Comparison of ENCODE assay signal across 1 cellular context in genomic region chr17:82461827-82462524, GRCh38.
TF ChIP-seq lines count a peak whose summit lies in the region.

No MANE protein-coding gene starts in this region.

TF ChIP-seq in K562, 482 proteins besides CTCF, POLR2A, EP300 and RAD21 (continued from another document and continues in another):
- peak; percentile 69 to 90 for TF ChIP-seq AFF1 (IDR thresholded peaks at IDR 0.05; ENCODE audit: low read depth in 1 of 2, partially characterized antibody in 2 of 2)
- TF ChIP-seq SMAD1 (IDR thresholded peaks at IDR 0.05; ENCODE audit: low read depth, low read length, partially characterized antibody): peak; percentile 96
- TF ChIP-seq KDM4B (IDR thresholded peaks at IDR 0.05; ENCODE audit: borderline replicate concordance in 2 of 2, low read depth in 1 of 2): 0 out of 4 replicates have a peak, but pooled peaks of 1 of the 2 experiments have one; percentile 63
- no peak; the same call in 1 of the 2 replicates for TF ChIP-seq HSF4 (CRISPR knock-in tag; IDR thresholded peaks at IDR 0.05; ENCODE audit: borderline replicate concordance)
- no peak for TF ChIP-seq HDAC6 (IDR thresholded peaks at IDR 0.05; ENCODE audit: low read depth, low read length)
- no peak for TF ChIP-seq BACH1 (tag; IDR thresholded peaks at IDR 0.05)
- peak in 1 of 2 experiments; percentile 79; a peak in 2 of 4 replicates for TF ChIP-seq SRF (CRISPR knock-in tag; IDR thresholded peaks at IDR 0.05)
- peak; percentile 91 for TF ChIP-seq ZNF766 (CRISPR knock-in tag; conservative IDR thresholded peaks at IDR 0.05)
- no peak for TF ChIP-seq SAFB2 (IDR thresholded peaks at IDR 0.05; ENCODE audit: borderline replicate concordance, low read depth, low read length, severe bottlenecking)
- peak; percentile 44 for TF ChIP-seq POLR2B (IDR thresholded peaks at IDR 0.05; ENCODE audit: low read depth, partially characterized antibody)
- TF ChIP-seq ZNF644 (tag; IDR thresholded peaks at IDR 0.05; ENCODE audit: low read depth): 0 out of 2 replicates have a peak, but pooled peaks have one; percentile 59
- no peak for TF ChIP-seq PBX2 (CRISPR knock-in tag; IDR thresholded peaks at IDR 0.05; ENCODE audit: low read depth)
- peak; percentile 85 for TF ChIP-seq PBX2 (tag; conservative IDR thresholded peaks at IDR 0.05; ENCODE audit: low read depth)
- TF ChIP-seq RREB1 (CRISPR knock-in tag; IDR thresholded peaks at IDR 0.05): no peak
- no peak for TF ChIP-seq NELFE (IDR thresholded peaks at IDR 0.05; ENCODE audit: insufficient read depth, insufficient read length)
- no peak for TF ChIP-seq GABPB2 (CRISPR knock-in tag; conservative IDR thresholded peaks at IDR 0.05)
- no peak for TF ChIP-seq RBFOX2 (IDR thresholded peaks at IDR 0.05; ENCODE audit: low read depth, low read length)
- peak; percentile 90 for TF ChIP-seq CREM (IDR thresholded peaks at IDR 0.05; ENCODE audit: low read depth)
- no peak for TF ChIP-seq ZBTB34 (CRISPR knock-in tag; IDR thresholded peaks at IDR 0.05)
- TF ChIP-seq LCOR (CRISPR knock-in tag; IDR thresholded peaks at IDR 0.05): no peak
- peak; percentile 99 for TF ChIP-seq CTBP1 (IDR thresholded peaks at IDR 0.05; ENCODE audit: borderline replicate concordance)
- peak; percentile 100 for TF ChIP-seq NFIC (IDR thresholded peaks at IDR 0.05)
- peak; percentile 91 for TF ChIP-seq PHB2 (IDR thresholded peaks at IDR 0.05; ENCODE audit: low read depth)
- TF ChIP-seq ARHGAP35 (IDR thresholded peaks at IDR 0.05; ENCODE audit: partially characterized antibody): peak; percentile 55
- no peak for TF ChIP-seq PREB (CRISPR knock-in tag; IDR thresholded peaks at IDR 0.05)
- TF ChIP-seq SMARCA4 (IDR thresholded peaks at IDR 0.05): peak; percentile 99
- no peak for TF ChIP-seq HMGXB4 (CRISPR knock-in tag; IDR thresholded peaks at IDR 0.05)
- TF ChIP-seq POLR3A (IDR thresholded peaks at IDR 0.05; ENCODE audit: borderline replicate concordance, extremely low read depth, insufficient read depth, insufficient read length): no peak
- peak; percentile 86 for TF ChIP-seq ESRRA (IDR thresholded peaks at IDR 0.05; ENCODE audit: borderline replicate concordance, low read depth)
- no peak for TF ChIP-seq GTF2B (IDR thresholded peaks at IDR 0.05; ENCODE audit: extremely low read depth, insufficient read length)
- no peak for TF ChIP-seq POLR3G (IDR thresholded peaks at IDR 0.05; ENCODE audit: extremely low read depth, insufficient read length, insufficient replicate concordance)
- TF ChIP-seq ZNF347 (CRISPR knock-in tag; IDR thresholded peaks at IDR 0.05; ENCODE audit: low read depth): no peak
- TF ChIP-seq SFPQ (IDR thresholded peaks at IDR 0.05; ENCODE audit: low read depth, low read length): no peak
- no peak for TF ChIP-seq RFX7 (CRISPR knock-in tag; IDR thresholded peaks at IDR 0.05)
- TF ChIP-seq RAD51 (IDR thresholded peaks at IDR 0.05; ENCODE audit: borderline replicate concordance, low read depth): peak; percentile 52; the same call in 1 of the 2 replicates
- TF ChIP-seq IRF2 (CRISPR knock-in tag; IDR thresholded peaks at IDR 0.05): no peak
